Comparison of ENCODE assay signal across 24 cellular contexts in the genomic region with DNA sequence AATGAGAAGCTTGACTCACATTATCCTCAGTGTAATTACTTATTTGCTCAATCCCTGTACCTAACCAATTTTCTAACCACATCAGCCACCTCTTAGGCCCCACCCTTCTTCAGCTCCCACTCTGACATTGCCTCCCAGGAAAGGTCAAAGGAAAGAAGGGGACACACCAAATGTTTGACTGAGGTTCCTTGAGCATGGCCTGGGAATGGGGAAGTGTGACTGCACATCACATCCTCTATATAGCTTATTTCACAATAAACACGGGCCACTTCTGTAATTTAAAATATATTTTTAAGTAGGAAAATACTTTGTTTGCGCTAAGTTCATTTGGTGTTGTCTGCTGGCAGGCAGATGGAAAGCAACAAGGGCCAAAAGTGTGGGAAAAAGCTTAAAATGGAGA. TPM values are rescaled to one million over a fixed set of nuclear protein-coding genes. Genes with fewer than 3 reads are reported as not detected.
"Had no signal": no experiment of that assay in that cellular context is flagged by ENCODE, and none has a peak within 500 bp of the region (broad histone marks: within the 10 kb centered on the region; RNA-seq: fewer than 3 reads in every experiment).

No MANE protein-coding gene starts in this region.

- H3K36me3 Mint-ChIP-seq: naive thymus-derived CD8-positive, alpha-beta T cell had no signal

- H3K9me3 Mint-ChIP-seq: activated T-cell treated with anti-CD3 and anti-CD28 coated beads, Interleukin-2, amount 50 U/mL, for 72 hours; naive thymus-derived CD8-positive, alpha-beta T cell had no signal

- H3K27ac Mint-ChIP-seq: activated B cell treated with CpG ODN at 0.5 μM for 24 hours; activated CD8-positive, alpha-beta T cell treated with anti-CD3 and anti-CD28 coated beads, Interleukin-2, amount 10 ng/mL, durations not matched to agents 7 days and 5 days; activated naive CD8-positive, alpha-beta T cell; activated T-cell treated with anti-CD3 and anti-CD28 coated beads, Interleukin-2, amount 50 U/mL, for 72 hours; naive thymus-derived CD8-positive, alpha-beta T cell had no signal

- H3K27ac ChIP-seq: colonic mucosa, esophagus muscularis mucosa, right lobe of liver, stomach, testis, upper lobe of left lung had no signal

- H3K27me3 ChIP-seq: testis had no signal

- H3K4me3 ChIP-seq: colonic mucosa, esophagus muscularis mucosa, mucosa of descending colon, right lobe of liver, stomach, testis, upper lobe of left lung had no signal

- H3K9me3 ChIP-seq: colonic mucosa, esophagus muscularis mucosa, mucosa of descending colon, right lobe of liver, stomach, testis, upper lobe of left lung had no signal

- DNase-seq: activated B cell treated with CpG ODN at 0.5 μM for 24 hours; activated CD4-positive, alpha-beta T cell treated with anti-CD3 and anti-CD28 coated beads for 48 hours; activated CD8-positive, alpha-beta memory T cell treated with anti-CD3 and anti-CD28 coated beads, Interleukin-2, amount 50 U/mL, for 48 hours; activated CD8-positive, alpha-beta T cell treated with anti-CD3 and anti-CD28 coated beads, Interleukin-2, amount 10 ng/mL, durations not matched to agents 7 days and 5 days; activated gamma-delta T cell; activated T-cell treated with anti-CD3 and anti-CD28 coated beads, Interleukin-2, amount 50 U/mL, for 72 hours; amniotic stem cell; caudate nucleus; colonic mucosa; hippocampal formation; mammary epithelial cell; mucosa of descending colon; naive thymus-derived CD8-positive, alpha-beta T cell; occipital lobe; right lobe of liver; stomach; testis; upper lobe of left lung had no signal

- H3K4me1 ChIP-seq: colonic mucosa had no signal

- H3K36me3 ChIP-seq: colonic mucosa, esophagus muscularis mucosa, right lobe of liver, stomach, upper lobe of left lung had no signal

- H3K4me3 Mint-ChIP-seq: activated B cell treated with CpG ODN at 0.5 μM for 24 hours; activated CD8-positive, alpha-beta T cell treated with anti-CD3 and anti-CD28 coated beads, Interleukin-2, amount 10 ng/mL, durations not matched to agents 7 days and 5 days; activated naive CD8-positive, alpha-beta T cell; activated T-cell treated with anti-CD3 and anti-CD28 coated beads, Interleukin-2, amount 50 U/mL, for 72 hours; naive thymus-derived CD8-positive, alpha-beta T cell had no signal

RNA-seq across cellular contexts. Expression of a gene that starts 3.0 kb away (rescaled TPM):
- total RNA-seq: activated B cell treated with CpG ODN at 0.5 μM for 24 hours; activated CD8-positive, alpha-beta T cell treated with anti-CD3 and anti-CD28 coated beads, Interleukin-2, amount 10 ng/mL, durations not matched to agents 7 days and 5 days; colonic mucosa; esophagus muscularis mucosa; glomerular endothelial cell; left lobe of liver; mammary epithelial cell; mucosa of descending colon; naive thymus-derived CD8-positive, alpha-beta T cell; occipital lobe; pulmonary artery endothelial cell; right lobe of liver; stomach; upper lobe of left lung had no signal
- polyA plus RNA-seq: keratinocyte; mammary epithelial cell; naive thymus-derived CD8-positive, alpha-beta T cell had no signal

RNA-seq across cellular contexts. Expression of a gene that starts 25.4 kb away (rescaled TPM):
- total RNA-seq: mammary epithelial cell had no signal

RNA-seq across cellular contexts. Expression of a gene that starts 26.9 kb away (rescaled TPM):
- total RNA-seq: activated B cell treated with CpG ODN at 0.5 μM for 24 hours; activated CD8-positive, alpha-beta T cell treated with anti-CD3 and anti-CD28 coated beads, Interleukin-2, amount 10 ng/mL, durations not matched to agents 7 days and 5 days; activated T-cell treated with anti-CD3 and anti-CD28 coated beads, Interleukin-2, amount 50 U/mL, for 72 hours; left lobe of liver; mammary epithelial cell; naive thymus-derived CD8-positive, alpha-beta T cell; occipital lobe; pulmonary artery endothelial cell; right lobe of liver had no signal
- polyA plus RNA-seq: keratinocyte; mammary epithelial cell; naive thymus-derived CD8-positive, alpha-beta T cell had no signal

RNA-seq across cellular contexts. Expression of a gene that starts 42.2 kb away (rescaled TPM):
- total RNA-seq: activated B cell treated with CpG ODN at 0.5 μM for 24 hours; activated CD8-positive, alpha-beta T cell treated with anti-CD3 and anti-CD28 coated beads, Interleukin-2, amount 10 ng/mL, durations not matched to agents 7 days and 5 days; activated T-cell treated with anti-CD3 and anti-CD28 coated beads, Interleukin-2, amount 50 U/mL, for 72 hours; glomerular endothelial cell; left lobe of liver; mammary epithelial cell; naive thymus-derived CD8-positive, alpha-beta T cell; occipital lobe; pulmonary artery endothelial cell; stomach had no signal
- polyA plus RNA-seq: keratinocyte; mammary epithelial cell; naive thymus-derived CD8-positive, alpha-beta T cell had no signal
